ENCODE assay signal across 14 cellular contexts in genomic region chr21:15848632-15849031, GRCh38.
A peak's percentile ranks its signal among the peaks of the same experiment; 100 is the strongest.
DNase-seq lines count a peak whose midpoint lies in the region; ATAC-seq, FAIRE-seq and TF ChIP-seq lines count a peak whose summit lies in the region.
"Had no signal": no experiment of that assay in that cellular context is flagged by ENCODE, and none has a peak within 500 bp of the region (broad histone marks: within the 10 kb centered on the region; RNA-seq: fewer than 3 reads in every experiment).

No MANE protein-coding gene starts in this region.

- TF ChIP-seq CTCF in HEK293 (tag by site-specific recombination; IDR thresholded peaks at IDR 0.05) = no peak
- TF ChIP-seq CTCF in fibroblast of lung (conservative IDR thresholded peaks at IDR 0.05 in 1 of 2, IDR thresholded peaks at IDR 0.05 in 1 of 2; ENCODE audit: low read depth in 1 of 2, low read length in 2 of 2) = no peak
- no peak for TF ChIP-seq CTCF in retinal pigment epithelial cell (conservative IDR thresholded peaks at IDR 0.05; ENCODE audit: low read depth, low read length)

- no peak overlapping the region for H4K8ac ChIP-seq in mesendoderm (ENCODE audit: low read depth, low read length)

- H3K18ac ChIP-seq in mesendoderm (ENCODE audit: low read length) = no peak overlapping the region

- no peak overlapping the region for H3K4me2 ChIP-seq in fibroblast of lung (ENCODE audit: extremely low read depth, insufficient read depth, low read length)
- H3K4me2 ChIP-seq in mesendoderm (ENCODE audit: low read length) = no peak overlapping the region
- H3K4me2 ChIP-seq: smooth muscle cell had no signal

- H3K27me3 ChIP-seq in fibroblast of lung (ENCODE audit: control insufficient read depth, insufficient read depth, low read length) (no peaks in the 10 kb centered on the region), mesendoderm (ENCODE audit: insufficient read depth, low read length, poor library complexity) (no peaks in the 10 kb centered on the region)
- H3K27me3 ChIP-seq: neutrophil had no signal

- H3K4me1 ChIP-seq in HEK293 (ENCODE audit: control insufficient read depth, insufficient read depth, low read length) = peaks cover 19% of the 10 kb centered on the region
- no peaks in the 10 kb centered on the region for H3K4me1 ChIP-seq in fibroblast of lung (ENCODE audit: control insufficient read depth, extremely low read depth, insufficient read depth, low read length)
- H3K4me1 ChIP-seq in mesendoderm (ENCODE audit: control insufficient read depth, low read depth, low read length) = no peaks in the 10 kb centered on the region

- no peak overlapping the region for H4K5ac ChIP-seq in mesendoderm (ENCODE audit: low read length)

- H3K27ac ChIP-seq in HEK293 (ENCODE audit: extremely low read depth, low read depth, low read length) = no peak overlapping the region
- H3K27ac ChIP-seq in fibroblast of lung (ENCODE audit: insufficient read depth, low read length) = no peak overlapping the region
- no peak overlapping the region for H3K27ac ChIP-seq in mesendoderm (ENCODE audit: low read depth, low read length)
- H3K27ac ChIP-seq: neutrophil had no signal

- H3K79me1 ChIP-seq in mesendoderm (ENCODE audit: low read length) = peaks cover 1% of the 10 kb centered on the region

- CTCF ChIA-PET in HEK293 (lab: Yijun Ruan, JAX) = no interaction called here

- no peak overlapping the region for H3K4ac ChIP-seq in mesendoderm (ENCODE audit: low read depth, low read length)

- POLR2A ChIA-PET in HEK293 (lab: Yijun Ruan, JAX) = no interaction called here

- H3K9ac ChIP-seq in fibroblast of lung (ENCODE audit: insufficient read depth, low read length) (no peak overlapping the region), mesendoderm (ENCODE audit: low read length) (no peak overlapping the region)

- no peak overlapping the region for H2BK15ac ChIP-seq in mesendoderm (replicated peaks; ENCODE audit: low read depth)

- peaks cover 0 to 3% of the 10 kb centered on the region in 2 experiments; a peak in 1 of 3 replicates for H3K36me3 ChIP-seq in HEK293 (ENCODE audit: control insufficient read depth in 2 of 2, insufficient read depth in 1 of 2, low read length in 2 of 2)
- peaks cover 2% of the 10 kb centered on the region for H3K36me3 ChIP-seq in fibroblast of lung (ENCODE audit: control insufficient read depth, insufficient read depth, low read length)
- no peaks in the 10 kb centered on the region for H3K36me3 ChIP-seq in mesendoderm (ENCODE audit: control insufficient read depth, insufficient read depth, low read length)

- ATAC-seq in GM18873 (IDR thresholded peaks at IDR 0.05; ENCODE audit: low FRiP score, unreplicated experiment) = no peak

- H3K79me2 ChIP-seq in fibroblast of lung (ENCODE audit: control insufficient read depth, insufficient read depth, low read length) (no peaks in the 10 kb centered on the region), mesendoderm (ENCODE audit: control insufficient read depth, insufficient read depth, low read length) (no peaks in the 10 kb centered on the region)

- no peak overlapping the region for H3K4me3 ChIP-seq in HEK293 (ENCODE audit: low read depth, low read length)
- H3K4me3 ChIP-seq in fibroblast of lung (replicated peaks in 1 of 4; ENCODE audit: control extremely low read depth in 1 of 4, insufficient read depth in 1 of 4, low read depth in 3 of 4, low read length in 4 of 4) = no peak overlapping the region
- H3K4me3 ChIP-seq in retinal pigment epithelial cell (ENCODE audit: low read length) = no peak overlapping the region
- H3K4me3 ChIP-seq in mesendoderm (ENCODE audit: low read length) = no peak overlapping the region
- H3K4me3 ChIP-seq: lung, smooth muscle cell had no signal

- H3K23ac ChIP-seq in mesendoderm (ENCODE audit: low read length) = no peak overlapping the region

- DNase-seq in RCC 7860 (ENCODE audit: low spot score) (peak; percentile 51), fibroblast of lung (ENCODE audit: low read depth in 2 of 2) (peak; percentile 69 to 75), retinal pigment epithelial cell (ENCODE audit: low read depth) (peak; percentile 72), mesendoderm (no peak)
- no peak for DNase-seq in stimulated activated CD4-positive, alpha-beta T cell treated with anti-CD3 and anti-CD28 coated beads, Interleukin-2, amount 100 ng/mL, for 24 hours
- DNase-seq: activated CD4-positive, alpha-beta memory T cell treated with anti-CD3 and anti-CD28 coated beads for 36 hours; NCI-H1092; T-helper 9 cell had no signal

- H2AK5ac ChIP-seq in mesendoderm (ENCODE audit: low read length) = no peak overlapping the region

- no peak overlapping the region for H2BK120ac ChIP-seq in mesendoderm (ENCODE audit: low read depth, low read length)

- peak; percentile 73 for FAIRE-seq in RCC 7860 (lab: Jason Lieb, UNC)
- FAIRE-seq: endometrium had no signal

- no peaks in the 10 kb centered on the region for H4K20me1 ChIP-seq in fibroblast of lung (ENCODE audit: control insufficient read depth, extremely low read depth, insufficient read depth, low read length)

- H2AFZ ChIP-seq in fibroblast of lung (ENCODE audit: low read length) = no peak overlapping the region

- no peaks in the 10 kb centered on the region for H3K9me3 ChIP-seq in HEK293 (ENCODE audit: control insufficient read depth, insufficient read depth, low read depth, low read length)
- H3K9me3 ChIP-seq in fibroblast of lung (ENCODE audit: control insufficient read depth, insufficient read depth, low read depth, low read length) = no peaks in the 10 kb centered on the region
- H3K9me3 ChIP-seq: neutrophil had no signal

- H3K56ac ChIP-seq in mesendoderm (ENCODE audit: low read length) = no peak overlapping the region

- H2BK5ac ChIP-seq in mesendoderm (ENCODE audit: low read length) = no peak overlapping the region

- WGBS in mesendoderm (ENCODE audit: extremely low coverage, insufficient coverage, low lambda C conversion rate) = no CpG with 5 or more reads among the region's 3 CpGs

TF ChIP-seq in HEK293, 187 proteins besides CTCF, POLR2A, EP300 and RAD21:
- no peak for TF ChIP-seq ZNF169 (tag by site-specific recombination; IDR thresholded peaks at IDR 0.05)
- TF ChIP-seq SALL2 (tag by site-specific recombination; IDR thresholded peaks at IDR 0.05; ENCODE audit: borderline replicate concordance) = no peak
- TF ChIP-seq ZNF629 (tag by site-specific recombination; IDR thresholded peaks at IDR 0.05) = 0 out of 2 replicates have a peak, but pooled peaks have one; percentile 21
- TF ChIP-seq ZNF670 (tag by site-specific recombination; IDR thresholded peaks at IDR 0.05; ENCODE audit: low read depth) = no peak
- TF ChIP-seq, protein P1, sequence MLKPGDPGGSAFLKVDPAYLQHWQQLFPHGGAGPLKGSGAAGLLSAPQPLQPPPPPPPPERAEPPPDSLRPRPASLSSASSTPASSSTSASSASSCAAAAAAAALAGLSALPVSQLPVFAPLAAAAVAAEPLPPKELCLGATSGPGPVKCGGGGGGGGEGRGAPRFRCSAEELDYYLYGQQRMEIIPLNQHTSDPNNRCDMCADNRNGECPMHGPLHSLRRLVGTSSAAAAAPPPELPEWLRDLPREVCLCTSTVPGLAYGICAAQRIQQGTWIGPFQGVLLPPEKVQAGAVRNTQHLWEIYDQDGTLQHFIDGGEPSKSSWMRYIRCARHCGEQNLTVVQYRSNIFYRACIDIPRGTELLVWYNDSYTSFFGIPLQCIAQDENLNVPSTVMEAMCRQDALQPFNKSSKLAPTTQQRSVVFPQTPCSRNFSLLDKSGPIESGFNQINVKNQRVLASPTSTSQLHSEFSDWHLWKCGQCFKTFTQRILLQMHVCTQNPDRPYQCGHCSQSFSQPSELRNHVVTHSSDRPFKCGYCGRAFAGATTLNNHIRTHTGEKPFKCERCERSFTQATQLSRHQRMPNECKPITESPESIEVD (tag by site-specific recombination; IDR thresholded peaks at IDR 0.05) = peak; percentile 64
- TF ChIP-seq ZNF140 (tag by site-specific recombination; IDR thresholded peaks at IDR 0.05) = no peak
TF ChIP-seq in HEK293: peak in this region for 2.

Comparison
In these comparisons a context has a peak if more than half of its experiments do, and no peak if none do; other contexts are left out.
1. DNase-seq: peak in RCC 7860 (single experiment), fibroblast of lung (2 of 2) and retinal pigment epithelial cell (single experiment); none in mesendoderm (single experiment) and stimulated activated CD4-positive, alpha-beta T cell treated with anti-CD3 and anti-CD28 coated beads, Interleukin-2, amount 100 ng/mL, for 24 hours (0 of 2).